26 cellular contexts compared by ENCODE assay signal in the genomic region with DNA sequence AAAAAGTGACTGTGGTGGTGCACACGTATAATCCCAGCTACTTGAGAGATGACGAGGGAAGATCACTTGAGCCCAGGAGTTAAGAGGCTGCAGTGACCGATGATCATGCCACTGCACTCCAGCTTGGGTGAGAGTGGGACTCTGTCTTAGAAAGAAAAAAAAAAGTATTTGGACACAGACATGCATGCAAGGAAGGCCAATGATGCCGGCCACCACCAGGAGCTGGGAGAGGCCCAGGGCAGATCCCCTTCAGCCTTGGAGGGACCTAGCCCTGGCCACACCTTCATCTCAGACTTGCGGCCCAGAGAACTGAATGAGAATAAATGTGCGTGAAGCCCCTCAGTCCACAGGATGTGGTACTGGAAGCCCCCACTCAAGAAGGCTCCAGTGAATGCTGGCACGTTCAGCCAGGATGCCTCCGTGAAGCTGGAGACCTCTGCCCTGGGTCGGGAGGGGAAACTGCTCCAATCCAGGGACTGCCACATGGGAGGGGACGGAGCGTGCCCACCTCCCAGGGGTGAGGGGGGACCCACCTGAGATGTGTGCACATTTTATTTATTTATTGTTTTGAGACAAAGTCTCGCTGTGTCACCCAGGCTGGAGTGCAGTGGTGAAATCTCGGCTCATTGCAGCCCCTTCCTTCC. TPM values are rescaled to one million over a fixed set of nuclear protein-coding genes. Genes with fewer than 3 reads are reported as not detected.
DNase-seq lines count a peak whose midpoint lies in the region; ATAC-seq and TF ChIP-seq lines count a peak whose summit lies in the region.
"Had no signal": no experiment of that assay in that cellular context is flagged by ENCODE, and none has a peak within 500 bp of the region (broad histone marks: within the 10 kb centered on the region; RNA-seq: fewer than 3 reads in every experiment).

No MANE protein-coding gene starts in this region.

- H3F3A ChIP-seq in PC-3 (ENCODE audit: low read length, unreplicated experiment), result no peaks in the 10 kb centered on the region

- H3K27ac Mint-ChIP-seq in stimulated activated memory B cell treated with anti-CD40 and anti-IgM and Interleukin-4, amounts not matched to agents 10 μg/mL and 1 μg/mL and 100 μg/mL, for 72 hours, result peak overlapping the region; percentile 50
- H3K27ac Mint-ChIP-seq: activated naive CD8-positive, alpha-beta T cell treated with anti-CD3 and anti-CD28 coated beads, Interleukin-2, amount 10 ng/mL, durations not matched to agents 7 days and 5 days; CD4-positive, CD25-positive, alpha-beta regulatory T cell; HFFc6; T-helper 1 cell treated with Interleukin-12 subunit alpha and Interleukin-12 subunit beta and Interleukin-4 antibody, amounts not matched to agents 30 μg/mL and 1 μg/mL, for 36 hours had no signal

- no peak overlapping the region for H3K9ac ChIP-seq in PC-3 (ENCODE audit: low read length)

- H3K4me1 ChIP-seq in PC-3 (ENCODE audit: insufficient read depth, low read length), result no peaks in the 10 kb centered on the region
- H3K4me1 ChIP-seq in HAP-1, result no peaks in the 10 kb centered on the region
- H3K4me1 ChIP-seq: ascending aorta had no signal

- H3K27me3 ChIP-seq in PC-3 (ENCODE audit: low read length), result no peaks in the 10 kb centered on the region
- no peaks in the 10 kb centered on the region for H3K27me3 ChIP-seq in dorsolateral prefrontal cortex
- H3K27me3 ChIP-seq in HAP-1 (ENCODE audit: low read depth), result no peaks in the 10 kb centered on the region
- H3K27me3 ChIP-seq: ascending aorta had no signal

- no peak overlapping the region for H3K4me2 ChIP-seq in PC-3 (ENCODE audit: low read length)

- TF ChIP-seq CTCF in PC-3 (conservative IDR thresholded peaks at IDR 0.05; ENCODE audit: low read depth, low read length) (no peak), dorsolateral prefrontal cortex (IDR thresholded peaks at IDR 0.05 in 54 of 56, conservative IDR thresholded peaks at IDR 0.05 in 2 of 56; ENCODE audit: low read depth in 1 of 56, partially characterized antibody in 56 of 56) (no peak)

- no peak overlapping the region for H2AFZ ChIP-seq in PC-3 (ENCODE audit: low read length)

- peaks cover 24% of the 10 kb centered on the region for H3K4me1 Mint-ChIP-seq in stimulated activated memory B cell treated with anti-CD40 and anti-IgM and Interleukin-4, amounts not matched to agents 10 μg/mL and 1 μg/mL and 100 μg/mL, for 72 hours
- H3K4me1 Mint-ChIP-seq: nephron had no signal

- in situ Hi-C loops in HAP-1 (cut with MboI; ENCODE audit: low sequenced_read_pairs), result no loop called here

- H3K36me3 Mint-ChIP-seq in stimulated activated memory B cell treated with anti-CD40 and anti-IgM and Interleukin-4, amounts not matched to agents 10 μg/mL and 1 μg/mL and 100 μg/mL, for 72 hours, result peaks cover 19% of the 10 kb centered on the region

- H3K9me2 ChIP-seq in PC-3 (replicated peaks; ENCODE audit: low read length), result no peaks in the 10 kb centered on the region

- intact Hi-C loops in PC-3 (cut with micrococcal nuclease) (no loop called here), dorsolateral prefrontal cortex (cut with DNase I) (no loop called here)

- CTCF ChIA-PET in PC-3 (lab: Charles Lee), result interaction anchor here (0.6 kb wide), 1 partner anchor 277 kb away, joined by 16 read pairs; no protein-coding TSS in a partner anchor

- no TSS peak for BruUV-seq in PC-3 (replicated peaks; lab: Mats Ljungman, UMichigan)

- H3K36me3 ChIP-seq in PC-3 (ENCODE audit: low read depth, low read length), result peaks cover 24% of the 10 kb centered on the region
- peaks cover 34% of the 10 kb centered on the region for H3K36me3 ChIP-seq in HAP-1 (replicated peaks)

- no peak overlapping the region for H3K4me3 ChIP-seq in PC-3 (ENCODE audit: low read length)
- H3K4me3 ChIP-seq in dorsolateral prefrontal cortex, result no peak overlapping the region
- H3K4me3 ChIP-seq in HAP-1, result no peak overlapping the region
- H3K4me3 ChIP-seq: ascending aorta, lung had no signal

- no peaks in the 10 kb centered on the region for H4K20me1 ChIP-seq in PC-3 (ENCODE audit: low read length)

- H3K9me3 Mint-ChIP-seq in stimulated activated memory B cell treated with anti-CD40 and anti-IgM and Interleukin-4, amounts not matched to agents 10 μg/mL and 1 μg/mL and 100 μg/mL, for 72 hours, result no peaks in the 10 kb centered on the region
- H3K9me3 Mint-ChIP-seq: activated naive CD8-positive, alpha-beta T cell treated with anti-CD3 and anti-CD28 coated beads, Interleukin-2, amount 10 ng/mL, durations not matched to agents 7 days and 5 days; activated T-cell treated with anti-CD3 and anti-CD28 coated beads, Interleukin-2, amount 50 U/mL, for 4 hours; CD4-positive, CD25-positive, alpha-beta regulatory T cell; HFFc6; nephron; T-helper 1 cell treated with Interleukin-12 subunit alpha and Interleukin-12 subunit beta and Interleukin-4 antibody, amounts not matched to agents 30 μg/mL and 1 μg/mL, for 36 hours had no signal

- POLR2A ChIA-PET in PC-3 (lab: Charles Lee; ENCODE audit: unreplicated experiment), result no interaction called here

- no peaks in the 10 kb centered on the region for H3K79me2 ChIP-seq in PC-3 (ENCODE audit: low read length)

- no peak overlapping the region for H3K4me3 Mint-ChIP-seq in stimulated activated memory B cell treated with anti-CD40 and anti-IgM and Interleukin-4, amounts not matched to agents 10 μg/mL and 1 μg/mL and 100 μg/mL, for 72 hours
- H3K4me3 Mint-ChIP-seq: activated naive CD8-positive, alpha-beta T cell treated with anti-CD3 and anti-CD28 coated beads, Interleukin-2, amount 10 ng/mL, durations not matched to agents 7 days and 5 days; activated T-cell treated with anti-CD3 and anti-CD28 coated beads, Interleukin-2, amount 50 U/mL, for 4 hours; CD4-positive, CD25-positive, alpha-beta regulatory T cell; HFFc6; nephron; T-helper 1 cell treated with Interleukin-12 subunit alpha and Interleukin-12 subunit beta and Interleukin-4 antibody, amounts not matched to agents 30 μg/mL and 1 μg/mL, for 36 hours had no signal

- ATAC-seq in PC-3, result peak; percentile 11; the same call in 1 of the 2 replicates
- ATAC-seq in stimulated activated memory B cell treated with anti-CD40 and anti-IgM and Interleukin-4, amounts not matched to agents 10 μg/mL and 1 μg/mL and 100 μg/mL, for 72 hours, result no peak
- ATAC-seq: activated T-cell treated with anti-CD3 and anti-CD28 coated beads, Interleukin-2, amount 50 U/mL, for 4 hours; esophagus mucosa had no signal

- no peak overlapping the region for H3K27ac ChIP-seq in PC-3 (ENCODE audit: low read length)
- peak overlapping the region in 50 of 59 donors; percentile 3 to 85 (median 56) for H3K27ac ChIP-seq in dorsolateral prefrontal cortex
- H3K27ac ChIP-seq: 22Rv1, ascending aorta had no signal

- DNase-seq in DMS53 (lab: John Stamatoyannopoulos, UW), result peak; percentile 17
- DNase-seq in DMS53 treated with DMSO at 0.1 percent for 48 hours (lab: John Stamatoyannopoulos, UW; ENCODE audit: unreplicated experiment), result no peak
- no peak for DNase-seq in PC-3
- DNase-seq in dorsolateral prefrontal cortex, result no peak
- DNase-seq in activated effector memory CD4-positive, alpha-beta T cell treated with anti-CD3 and anti-CD28 coated beads, Interleukin-2, amount 50 U/mL, for 16 hours, result no peak
- no peak for DNase-seq in germinal center (ENCODE audit: low spot score)
- no peak for DNase-seq in HAP-1 (ENCODE audit: low spot score in 2 of 2)
- DNase-seq: activated gamma-delta T cell treated with Interleukin-2 at 50 U/mL for 16 hours; activated naive CD8-positive, alpha-beta T cell treated with anti-CD3 and anti-CD28 coated beads, Interleukin-2, amount 10 ng/mL, durations not matched to agents 7 days and 5 days; activated T-cell treated with anti-CD3 and anti-CD28 coated beads, Interleukin-2, amount 50 U/mL, for 4 hours; CD4-positive, CD25-positive, alpha-beta regulatory T cell; HFFc6; NCI-H1092; NCI-H1694; NCI-H446 treated with DMSO at 0.1 percent for 48 hours; NCI-H82; stimulated activated CD4-positive, alpha-beta T cell treated with anti-CD3 and anti-CD28 coated beads, Interleukin-15, amount 100 ng/mL, for 24 hours; stimulated activated CD4-positive, alpha-beta T cell treated with anti-CD3 and anti-CD28 coated beads, Interleukin-4, amount 100 ng/mL, for 4 hours; trophoblast cell had no signal

- H3K27me3 Mint-ChIP-seq in stimulated activated memory B cell treated with anti-CD40 and anti-IgM and Interleukin-4, amounts not matched to agents 10 μg/mL and 1 μg/mL and 100 μg/mL, for 72 hours, result no peaks in the 10 kb centered on the region
- H3K27me3 Mint-ChIP-seq: activated naive CD8-positive, alpha-beta T cell treated with anti-CD3 and anti-CD28 coated beads, Interleukin-2, amount 10 ng/mL, durations not matched to agents 7 days and 5 days; CD4-positive, CD25-positive, alpha-beta regulatory T cell had no signal

- H3K9me3 ChIP-seq in PC-3 (ENCODE audit: low read length) (no peaks in the 10 kb centered on the region), HAP-1 (no peaks in the 10 kb centered on the region)

RNA-seq across cellular contexts. Expression of gene TNFAIP8L1, which starts 14.6 kb away (rescaled TPM):
- 8.3 and 12.0 TPM in 2 replicates for total RNA-seq in PC-3 (2014; rRNA removed)
- 10 to 100 TPM in 117 of 120 experiments, 1 to 10 TPM in 3; 6.5 to 31.1 (median 19.5) TPM for total RNA-seq in dorsolateral prefrontal cortex

RNA-seq across cellular contexts. Expression of gene MYDGF, which starts 16.2 kb away (rescaled TPM):
- total RNA-seq in PC-3 (2014; rRNA removed), result 426 and 474 TPM in 2 replicates
- total RNA-seq in dorsolateral prefrontal cortex, result 10 to 100 TPM; 18.4 to 49.7 (median 30.3) TPM
